Comparison of ENCODE assay signal across 8 cellular contexts in the genomic region with DNA sequence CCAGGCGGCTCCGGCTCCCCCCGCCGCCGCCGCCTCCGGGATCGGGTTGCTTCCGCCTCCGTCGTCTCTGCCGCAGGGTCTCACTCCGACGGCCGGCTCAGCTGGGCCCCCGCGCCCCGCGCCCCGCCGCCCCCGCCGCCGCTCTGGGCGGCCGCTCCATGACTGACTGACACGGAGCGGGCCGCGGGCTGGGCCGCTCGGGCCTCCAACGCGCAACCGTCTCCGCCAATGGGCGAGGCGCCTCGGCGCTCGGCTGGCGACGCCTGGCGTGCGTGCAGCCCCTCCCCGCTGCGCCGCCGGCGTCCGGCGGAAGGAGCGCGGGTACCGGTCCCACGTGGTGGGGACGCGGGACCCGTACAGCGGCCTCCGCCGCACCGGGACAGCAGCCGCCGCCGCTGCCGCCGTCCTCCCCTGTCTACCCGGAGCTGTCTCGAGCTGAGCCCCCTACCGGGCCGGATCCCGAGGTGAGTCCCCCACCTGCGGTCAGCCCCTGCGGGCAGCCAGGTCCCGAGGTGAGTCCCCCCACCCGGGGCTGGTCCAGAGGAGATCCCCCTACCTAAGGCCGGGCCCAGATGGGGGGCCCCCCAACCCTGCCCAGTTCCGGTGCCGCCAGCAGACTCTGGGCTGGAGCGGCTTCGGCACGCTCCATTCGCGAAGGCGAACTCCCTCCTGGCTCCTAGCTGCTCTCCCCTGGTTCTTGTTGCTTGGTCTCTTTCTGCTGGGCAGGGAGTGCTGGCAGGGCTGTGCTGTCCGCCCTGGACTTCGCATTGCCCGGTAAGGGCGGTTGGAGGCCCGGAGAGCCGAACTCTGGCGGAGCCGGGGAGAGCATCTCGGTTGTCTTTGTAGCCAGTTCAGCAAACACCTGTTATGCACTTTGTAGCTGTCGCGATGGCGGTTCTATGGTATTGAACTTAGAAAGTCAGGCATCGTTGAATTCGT. TPM values are rescaled to one million over a fixed set of nuclear protein-coding genes. Genes with fewer than 3 reads are reported as not detected.
DNase-seq lines count a peak whose midpoint lies in the region; ATAC-seq and TF ChIP-seq lines count a peak whose summit lies in the region.

A gene (minus strand): TSS at position 230 of the 939 bp plus-strand sequence. CDS start 11,640 bp downstream, outside the sequence.
A gene (plus strand): TSS at position 355 of the 939 bp plus-strand sequence. CDS start 1,387 bp downstream, outside the sequence.

- H2AK5ac ChIP-seq in mesendoderm (ENCODE audit: low read length) = no peak within 1 kb of the TSS

- no peaks in the 10 kb centered on the region for H3K9me3 ChIP-seq in CD4-positive, alpha-beta T cell (ENCODE audit: control insufficient read depth, low read length)
- H3K9me3 ChIP-seq in endocrine pancreas (ENCODE audit: control insufficient read depth, low read length) = no peaks in the 10 kb centered on the region

- peak within 1 kb of the TSS; percentile 99 for H3K4me3 Mint-ChIP-seq in CD4-positive, alpha-beta T cell

- no peak for TF ChIP-seq CTCF in CD4-positive, alpha-beta T cell (IDR thresholded peaks at IDR 0.05)

- peak; percentile 91 for ATAC-seq in CD4-positive, alpha-beta T cell (ENCODE audit: poor library complexity)
- ATAC-seq in GM19395 (IDR thresholded peaks at IDR 0.05; ENCODE audit: unreplicated experiment) = peak; percentile 82
- peak; percentile 79 for ATAC-seq in HG03565 (IDR thresholded peaks at IDR 0.05; ENCODE audit: unreplicated experiment)

- intact Hi-C loops in CD4-positive, alpha-beta T cell (cut with DNase I, micrococcal nuclease) = loop anchor here (1.0 to 10.0 kb wide), 11 partner anchors 67 to 1901 kb away; a partner anchor contains a TSS

- peak within 1 kb of the TSS; percentile 94 for H3K18ac ChIP-seq in mesendoderm (ENCODE audit: low read length)

- H3K4me3 ChIP-seq in endocrine pancreas (ENCODE audit: control insufficient read depth, insufficient read depth, low read length) (peak within 1 kb of the TSS; percentile 94), mesendoderm (ENCODE audit: low read length) (peak within 1 kb of the TSS; percentile 95)

- H3K4me2 ChIP-seq in mesendoderm (ENCODE audit: low read length) = peak within 1 kb of the TSS; percentile 100

- H3K27me3 ChIP-seq in CD4-positive, alpha-beta T cell (ENCODE audit: control insufficient read depth, insufficient read depth, low read length) = no peaks in the 10 kb centered on the region
- H3K27me3 ChIP-seq in endocrine pancreas (ENCODE audit: control insufficient read depth, insufficient read depth, low read length) = no peaks in the 10 kb centered on the region
- H3K27me3 ChIP-seq in mesendoderm (ENCODE audit: insufficient read depth, low read length, poor library complexity) = no peaks in the 10 kb centered on the region

- H3K9ac ChIP-seq in endocrine pancreas (ENCODE audit: control insufficient read depth, insufficient read depth, low read length) (peak within 1 kb of the TSS; percentile 94), mesendoderm (ENCODE audit: low read length) (peak within 1 kb of the TSS; percentile 94)

- peak within 1 kb of the TSS; percentile 95 for H2BK120ac ChIP-seq in mesendoderm (ENCODE audit: low read depth, low read length)

- no peak within 1 kb of the TSS for H2BK5ac ChIP-seq in mesendoderm (ENCODE audit: low read length)

- H3K4me1 ChIP-seq in endocrine pancreas (ENCODE audit: control insufficient read depth, insufficient read depth, low read length) (peaks cover 7% of the 10 kb centered on the region), mesendoderm (ENCODE audit: control insufficient read depth, low read depth, low read length) (peaks cover 6% of the 10 kb centered on the region)

- peak within 1 kb of the TSS; percentile 91 for H3K27ac Mint-ChIP-seq in CD4-positive, alpha-beta T cell

- H3K79me1 ChIP-seq in mesendoderm (ENCODE audit: low read length) = peaks cover 22% of the 10 kb centered on the region

- DNase-seq in CD4-positive, alpha-beta T cell = peak; percentile 63 to 86 (median 74)
- peak; percentile 84 for DNase-seq in NOMO-1 treated with DMSO at 0.1 percent for 48 hours (lab: John Stamatoyannopoulos, UW; ENCODE audit: unreplicated experiment)
- peak; percentile 63 to 80 (median 68) for DNase-seq in activated CD8-positive, alpha-beta memory T cell treated with anti-CD3 and anti-CD28 coated beads for 48 hours (ENCODE audit: low read depth in 2 of 3, low spot score in 2 of 3)
- peak; percentile 92 for DNase-seq in mesendoderm
- DNase-seq in stimulated activated CD8-positive, alpha-beta memory T cell treated with anti-CD3 and anti-CD28 coated beads, Interleukin-12 subunit alpha, Interleukin-12 subunit beta, amount 100 ng/mL, for 4 hours (ENCODE audit: low read depth) = peak; percentile 82

- H3K4me1 Mint-ChIP-seq in CD4-positive, alpha-beta T cell (ENCODE audit: low read depth) = peaks cover 62% of the 10 kb centered on the region

- CTCF ChIA-PET in CD4-positive, alpha-beta T cell (lab: Charles Lee) = interaction anchor here (1.5 to 4.9 kb wide), 2 partner anchors 35 to 67 kb away, joined by 3 to 29 read pairs; a partner anchor contains a TSS

- peak within 1 kb of the TSS; percentile 95 for H3K4ac ChIP-seq in mesendoderm (ENCODE audit: low read depth, low read length)

- peak within 1 kb of the TSS; percentile 99 for H3K56ac ChIP-seq in mesendoderm (ENCODE audit: low read length)

- peak within 1 kb of the TSS; percentile 76 for H3K27ac ChIP-seq in CD4-positive, alpha-beta T cell (ENCODE audit: low read depth, low read length)
- H3K27ac ChIP-seq in mesendoderm (ENCODE audit: low read depth, low read length) = peak within 1 kb of the TSS; percentile 73

- peaks cover 18% of the 10 kb centered on the region for H3K36me3 Mint-ChIP-seq in CD4-positive, alpha-beta T cell (ENCODE audit: low read depth)

- no peak within 1 kb of the TSS for H2BK15ac ChIP-seq in mesendoderm (replicated peaks; ENCODE audit: low read depth)

- H3K36me3 ChIP-seq in endocrine pancreas (ENCODE audit: control insufficient read depth, insufficient read depth, low read length) (no peaks in the 10 kb centered on the region), mesendoderm (ENCODE audit: control insufficient read depth, insufficient read depth, low read length) (no peaks in the 10 kb centered on the region)

- H3K79me2 ChIP-seq in mesendoderm (ENCODE audit: control insufficient read depth, insufficient read depth, low read length) = peaks cover 58% of the 10 kb centered on the region

- no peak within 1 kb of the TSS for H4K8ac ChIP-seq in mesendoderm (ENCODE audit: low read depth, low read length)

- no peaks in the 10 kb centered on the region for H3K27me3 Mint-ChIP-seq in CD4-positive, alpha-beta T cell

- no peaks in the 10 kb centered on the region for H3K9me3 Mint-ChIP-seq in CD4-positive, alpha-beta T cell

- POLR2A ChIA-PET in CD4-positive, alpha-beta T cell (lab: Charles Lee) = interaction anchor here (0.7 to 8.3 kb wide), 5 partner anchors 68 to 441 kb away, joined by 3 to 85 read pairs (median 3); a partner anchor contains a TSS

- no CpG with 5 or more reads among the region's 100 CpGs for WGBS in mesendoderm (ENCODE audit: extremely low coverage, insufficient coverage, low lambda C conversion rate)

- peak within 1 kb of the TSS; percentile 32 for H3K23ac ChIP-seq in mesendoderm (ENCODE audit: low read length)

- H4K5ac ChIP-seq in mesendoderm (ENCODE audit: low read length) = no peak within 1 kb of the TSS

RNA-seq across cellular contexts. Expression of the first gene that starts in this region (rescaled TPM):
- 10 to 100 TPM; 19.5 to 21.9 TPM for total RNA-seq in CD4-positive, alpha-beta T cell
- 22.2 TPM for polyA plus RNA-seq in mesendoderm (2013, experiment 1 of 2)
- polyA plus RNA-seq in mesendoderm (2013, experiment 2 of 2) = 21.6 TPM

RNA-seq across cellular contexts. Expression of the second gene that starts in this region (rescaled TPM):
- total RNA-seq in CD4-positive, alpha-beta T cell = 1 to 10 TPM; 4.1 to 4.2 TPM
- polyA plus RNA-seq in mesendoderm (2013, experiment 1 of 2) = 13.5 TPM
- polyA plus RNA-seq in mesendoderm (2013, experiment 2 of 2) = 13.5 TPM

Comparison
In these comparisons a context has a peak if more than half of its experiments do, and no peak if none do; other contexts are left out.
1. Peak in every context shown above with its lines: DNase-seq, ATAC-seq, H3K4me3 ChIP-seq and H3K27ac ChIP-seq.